In genomic region chr18:33576999-33577687, GRCh38 we compare ENCODE assay signal across 8 cellular contexts. TPM values are rescaled to one million over a fixed set of nuclear protein-coding genes. Genes with fewer than 3 reads are reported as not detected.
DNase-seq lines count a peak whose midpoint lies in the region; ATAC-seq and TF ChIP-seq lines count a peak whose summit lies in the region.

No MANE protein-coding gene starts in this region.

- no peak overlapping the region for H3K27ac ChIP-seq in osteoblast (ENCODE audit: low read depth, low read length)

- in situ Hi-C loops in Caki2 (cut with HindIII; ENCODE audit: low pct_unique_long_range_greater_than_20kb, low sequenced_read_pairs), result no loop called here

- H3K36me3 ChIP-seq in osteoblast (ENCODE audit: insufficient read depth, low read length), result no peaks in the 10 kb centered on the region

- H3K79me2 ChIP-seq in osteoblast (ENCODE audit: insufficient read depth, low read length), result no peaks in the 10 kb centered on the region

- H3K4me3 ChIP-seq in epithelial cell of proximal tubule (ENCODE audit: low read depth, low read length) (peak overlapping the region; percentile 72), osteoblast (ENCODE audit: insufficient read depth, low read length) (peak overlapping the region; percentile 70)

- peak; percentile 2 for DNase-seq in Caki2 (ENCODE audit: low read depth)
- DNase-seq in NCI-H748 treated with DMSO at 0.1 percent for 48 hours (lab: John Stamatoyannopoulos, UW), result peak; percentile 20
- DNase-seq in epithelial cell of proximal tubule (ENCODE audit: low read depth), result no peak
- DNase-seq in osteoblast (ENCODE audit: insufficient read length, low spot score, missing footprints), result no peak
- DNase-seq in stimulated activated naive CD4-positive, alpha-beta T cell treated with Interleukin-2 at 50 U/mL for 16 hours (lab: John Stamatoyannopoulos, UW), result no peak
- no peak for DNase-seq in Kasumi-1 (lab: John Stamatoyannopoulos, UW)

- TF ChIP-seq CTCF in epithelial cell of proximal tubule (conservative IDR thresholded peaks at IDR 0.05; ENCODE audit: low read depth, low read length) (no peak), osteoblast (IDR thresholded peaks at IDR 0.05; ENCODE audit: extremely low read depth, low read depth, low read length) (no peak)

- ATAC-seq in HG03280 (IDR thresholded peaks at IDR 0.05; ENCODE audit: unreplicated experiment) (no peak), GM18858 (IDR thresholded peaks at IDR 0.05; ENCODE audit: unreplicated experiment) (no peak)

- peaks cover 45% of the 10 kb centered on the region for H3K27me3 ChIP-seq in osteoblast (ENCODE audit: insufficient read depth, low read length)

- no peaks in the 10 kb centered on the region for H3K4me1 ChIP-seq in osteoblast (ENCODE audit: insufficient read depth, low read length)

- H3K9me3 ChIP-seq in osteoblast (ENCODE audit: low read depth, low read length), result no peaks in the 10 kb centered on the region

- H4K20me1 ChIP-seq in osteoblast (ENCODE audit: insufficient read depth, low read length), result no peaks in the 10 kb centered on the region

- peak overlapping the region; percentile 79 for H3K4me2 ChIP-seq in osteoblast (ENCODE audit: insufficient read depth, low read length)

- H2AFZ ChIP-seq in osteoblast (ENCODE audit: low read length), result peak overlapping the region; percentile 51

RNA-seq across cellular contexts. Expression of gene ASXL3, which starts 0.9 kb away (rescaled TPM):
- total RNA-seq in Caki2 (2014; rRNA removed; shearing (Covaris generic); ENCODE audit: low replicate concordance), result not detected in 2 replicates
- total RNA-seq in epithelial cell of proximal tubule (under 0.01 and 0.23 TPM in 2 replicates), osteoblast (not detected in 2 replicates)

Comparison
In these comparisons a context has a peak if more than half of its experiments do, and no peak if none do; other contexts are left out.
1. DNase-seq: peak in Caki2 (single experiment) and NCI-H748 treated with DMSO at 0.1 percent for 48 hours (single experiment); none in epithelial cell of proximal tubule (single experiment), osteoblast (single experiment), stimulated activated naive CD4-positive, alpha-beta T cell treated with Interleukin-2 at 50 U/mL for 16 hours (single experiment) and Kasumi-1 (0 of 2).